Comparison of ENCODE assay signal across 23 cellular contexts in genomic region chr1:59100975-59101374, GRCh38.
DNase-seq lines count a peak whose midpoint lies in the region; ATAC-seq and TF ChIP-seq lines count a peak whose summit lies in the region.
"Had no signal": no experiment of that assay in that cellular context is flagged by ENCODE, and none has a peak within 500 bp of the region (broad histone marks: within the 10 kb centered on the region; RNA-seq: fewer than 3 reads in every experiment).

No MANE protein-coding gene starts in this region.

- H3K79me2 ChIP-seq in osteoblast (ENCODE audit: insufficient read depth, low read length): no peaks in the 10 kb centered on the region

- H3K27ac Mint-ChIP-seq in CD8-positive, alpha-beta memory T cell: no peak overlapping the region
- H3K27ac Mint-ChIP-seq in effector memory CD8-positive, alpha-beta T cell: no peak overlapping the region
- H3K27ac Mint-ChIP-seq: CD4-positive, alpha-beta T cell; endodermal cell; progenitor cell of endocrine pancreas had no signal

- no peak for TF ChIP-seq CTCF in osteoblast (IDR thresholded peaks at IDR 0.05; ENCODE audit: extremely low read depth, low read depth, low read length)

- no peaks in the 10 kb centered on the region for H4K20me1 ChIP-seq in osteoblast (ENCODE audit: insufficient read depth, low read length)

- H3K4me3 Mint-ChIP-seq in CD8-positive, alpha-beta memory T cell: no peak overlapping the region
- H3K4me3 Mint-ChIP-seq in effector memory CD8-positive, alpha-beta T cell: no peak overlapping the region
- H3K4me3 Mint-ChIP-seq: CD4-positive, alpha-beta T cell; endodermal cell had no signal

- no peaks in the 10 kb centered on the region for H3K4me1 Mint-ChIP-seq in CD8-positive, alpha-beta memory T cell
- H3K4me1 Mint-ChIP-seq in effector memory CD8-positive, alpha-beta T cell (ENCODE audit: low read depth in 2 of 2): no peaks in the 10 kb centered on the region

- H3K9me3 ChIP-seq in osteoblast (ENCODE audit: low read depth, low read length): no peaks in the 10 kb centered on the region
- H3K9me3 ChIP-seq in CD8-positive, alpha-beta memory T cell (ENCODE audit: low read length): no peaks in the 10 kb centered on the region
- H3K9me3 ChIP-seq: ascending aorta, HAP-1 had no signal

- POLR2A ChIA-PET in CD8-positive, alpha-beta memory T cell (lab: Charles Lee): no interaction called here

- CTCF ChIA-PET in CD8-positive, alpha-beta memory T cell (lab: Charles Lee): no interaction called here

- H3K36me3 Mint-ChIP-seq in CD8-positive, alpha-beta memory T cell: no peaks in the 10 kb centered on the region
- no peaks in the 10 kb centered on the region for H3K36me3 Mint-ChIP-seq in effector memory CD8-positive, alpha-beta T cell (ENCODE audit: insufficient read depth)

- H3K4me2 ChIP-seq in osteoblast (ENCODE audit: insufficient read depth, low read length): no peak overlapping the region

- H2AFZ ChIP-seq in osteoblast (ENCODE audit: low read length): peak overlapping the region; percentile 6

- ATAC-seq in SK-N-SH treated with all-trans-retinoic acid at 6 μM for 48 hours (peak; percentile 41; the same call in 2 of the 3 replicates), GM21576 (IDR thresholded peaks at IDR 0.05; ENCODE audit: unreplicated experiment) (no peak)
- ATAC-seq in effector memory CD8-positive, alpha-beta T cell (replicated peaks): no peak
- ATAC-seq: left lung had no signal

- H3K4me3 ChIP-seq in osteoblast (ENCODE audit: insufficient read depth, low read length): no peak overlapping the region
- H3K4me3 ChIP-seq in CD8-positive, alpha-beta memory T cell (ENCODE audit: low read length): no peak overlapping the region
- H3K4me3 ChIP-seq: ascending aorta, HAP-1, left lung had no signal

- H3K9me3 Mint-ChIP-seq in CD8-positive, alpha-beta memory T cell: no peaks in the 10 kb centered on the region
- no peaks in the 10 kb centered on the region for H3K9me3 Mint-ChIP-seq in effector memory CD8-positive, alpha-beta T cell
- H3K9me3 Mint-ChIP-seq: CD4-positive, alpha-beta T cell had no signal

- no peaks in the 10 kb centered on the region for H3K36me3 ChIP-seq in osteoblast (ENCODE audit: insufficient read depth, low read length)
- no peaks in the 10 kb centered on the region for H3K36me3 ChIP-seq in CD8-positive, alpha-beta memory T cell (ENCODE audit: insufficient read depth, low read length)
- H3K36me3 ChIP-seq: ascending aorta, HAP-1, left lung had no signal

- DNase-seq in ELR (ENCODE audit: low read depth) (peak; percentile 67), fibroblast of peridontal ligament (ENCODE audit: extremely low read depth) (peak; percentile 31), osteoblast (ENCODE audit: insufficient read length, low spot score, missing footprints) (peak; percentile 38), NCI-H748 (lab: John Stamatoyannopoulos, UW; ENCODE audit: unreplicated experiment) (no peak)
- no peak for DNase-seq in CD8-positive, alpha-beta memory T cell
- DNase-seq in effector memory CD8-positive, alpha-beta T cell: no peak
- DNase-seq: activated CD4-positive, alpha-beta T cell treated with anti-CD3 and anti-CD28 coated beads for 1 hour; activated naive CD4-positive, alpha-beta T cell treated with anti-CD3 and anti-CD28 coated beads, Interleukin-2, amount 50 U/mL, for 16 hours; activated T-cell treated with anti-CD3 and anti-CD28 coated beads, Interleukin-2, amount 50 U/mL, for 48 hours; CD4-positive, alpha-beta T cell; endodermal cell; GF-D8; KG1; left lung; midbrain; NCI-H1694; NCI-H748 treated with DMSO at 0.1 percent for 48 hours; SHP77 had no signal

- peak overlapping the region; percentile 42 for H3K27ac ChIP-seq in osteoblast (ENCODE audit: low read depth, low read length)
- H3K27ac ChIP-seq in CD8-positive, alpha-beta memory T cell (ENCODE audit: low read depth, low read length): no peak overlapping the region
- H3K27ac ChIP-seq: ascending aorta, left lung had no signal

- H3K4me1 ChIP-seq in osteoblast (ENCODE audit: insufficient read depth, low read length): peaks cover 8% of the 10 kb centered on the region
- H3K4me1 ChIP-seq in CD8-positive, alpha-beta memory T cell (ENCODE audit: insufficient read depth, low read length): no peaks in the 10 kb centered on the region
- H3K4me1 ChIP-seq: ascending aorta, HAP-1, left lung had no signal

- no peaks in the 10 kb centered on the region for H3K27me3 ChIP-seq in osteoblast (ENCODE audit: insufficient read depth, low read length)
- no peaks in the 10 kb centered on the region for H3K27me3 ChIP-seq in CD8-positive, alpha-beta memory T cell (ENCODE audit: insufficient read depth, low read length, poor library complexity, severe bottlenecking)
- H3K27me3 ChIP-seq: ascending aorta, left lung had no signal

- peaks cover 0 to 2% of the 10 kb centered on the region in 2 donors for H3K27me3 Mint-ChIP-seq in CD8-positive, alpha-beta memory T cell
- H3K27me3 Mint-ChIP-seq in effector memory CD8-positive, alpha-beta T cell: peaks cover 0 to 11% of the 10 kb centered on the region in 2 donors
- H3K27me3 Mint-ChIP-seq: CD4-positive, alpha-beta T cell had no signal

TF ChIP-seq in SK-N-SH treated with all-trans-retinoic acid at 6 μM for 48 hours, 23 proteins besides CTCF, POLR2A, EP300 and RAD21:
- TF ChIP-seq PATZ1 (CRISPR knock-in tag; IDR thresholded peaks at IDR 0.05; ENCODE audit: borderline replicate concordance) (no peak), TCF4 (CRISPR knock-in tag; IDR thresholded peaks at IDR 0.05; ENCODE audit: borderline replicate concordance) (no peak), ARNTL (CRISPR knock-in tag; IDR thresholded peaks at IDR 0.05; ENCODE audit: borderline replicate concordance, low read depth) (no peak), GLIS3 (CRISPR knock-in tag; IDR thresholded peaks at IDR 0.05) (no peak), ZFP30 (CRISPR knock-in tag; IDR thresholded peaks at IDR 0.05) (no peak), PPARA (CRISPR knock-in tag; IDR thresholded peaks at IDR 0.05; ENCODE audit: borderline replicate concordance) (no peak), ZNF565 (CRISPR knock-in tag; conservative IDR thresholded peaks at IDR 0.05; ENCODE audit: low read depth) (no peak)
- TF ChIP-seq, protein P1, sequence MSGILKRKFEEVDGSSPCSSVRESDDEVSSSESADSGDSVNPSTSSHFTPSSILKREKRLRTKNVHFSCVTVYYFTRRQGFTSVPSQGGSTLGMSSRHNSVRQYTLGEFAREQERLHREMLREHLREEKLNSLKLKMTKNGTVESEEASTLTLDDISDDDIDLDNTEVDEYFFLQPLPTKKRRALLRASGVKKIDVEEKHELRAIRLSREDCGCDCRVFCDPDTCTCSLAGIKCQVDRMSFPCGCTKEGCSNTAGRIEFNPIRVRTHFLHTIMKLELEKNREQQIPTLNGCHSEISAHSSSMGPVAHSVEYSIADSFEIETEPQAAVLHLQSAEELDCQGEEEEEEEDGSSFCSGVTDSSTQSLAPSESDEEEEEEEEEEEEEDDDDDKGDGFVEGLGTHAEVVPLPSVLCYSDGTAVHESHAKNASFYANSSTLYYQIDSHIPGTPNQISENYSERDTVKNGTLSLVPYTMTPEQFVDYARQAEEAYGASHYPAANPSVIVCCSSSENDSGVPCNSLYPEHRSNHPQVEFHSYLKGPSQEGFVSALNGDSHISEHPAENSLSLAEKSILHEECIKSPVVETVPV (CRISPR knock-in tag; IDR thresholded peaks at IDR 0.05): no peak
- TF ChIP-seq, protein P2, sequence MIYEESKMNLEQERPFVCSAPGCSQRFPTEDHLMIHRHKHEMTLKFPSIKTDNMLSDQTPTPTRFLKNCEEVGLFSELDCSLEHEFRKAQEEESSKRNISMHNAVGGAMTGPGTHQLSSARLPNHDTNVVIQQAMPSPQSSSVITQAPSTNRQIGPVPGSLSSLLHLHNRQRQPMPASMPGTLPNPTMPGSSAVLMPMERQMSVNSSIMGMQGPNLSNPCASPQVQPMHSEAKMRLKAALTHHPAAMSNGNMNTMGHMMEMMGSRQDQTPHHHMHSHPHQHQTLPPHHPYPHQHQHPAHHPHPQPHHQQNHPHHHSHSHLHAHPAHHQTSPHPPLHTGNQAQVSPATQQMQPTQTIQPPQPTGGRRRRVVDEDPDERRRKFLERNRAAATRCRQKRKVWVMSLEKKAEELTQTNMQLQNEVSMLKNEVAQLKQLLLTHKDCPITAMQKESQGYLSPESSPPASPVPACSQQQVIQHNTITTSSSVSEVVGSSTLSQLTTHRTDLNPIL (CRISPR knock-in tag; IDR thresholded peaks at IDR 0.05; ENCODE audit: low read depth): no peak

Comparison
In these comparisons a context has a peak if more than half of its experiments do, and no peak if none do; other contexts are left out.
1. DNase-seq: peak in ELR (single experiment), fibroblast of peridontal ligament (single experiment) and osteoblast (single experiment); none in CD8-positive, alpha-beta memory T cell (0 of 5), NCI-H748 (single experiment) and effector memory CD8-positive, alpha-beta T cell (0 of 3).